Comparison of ENCODE assay signal across 26 cellular contexts in genomic region chr2:85160946-85161625, GRCh38. TPM values are rescaled to one million over a fixed set of nuclear protein-coding genes. Genes with fewer than 3 reads are reported as not detected.
A peak's percentile ranks its signal among the peaks of the same experiment; 100 is the strongest.
DNase-seq lines count a peak whose midpoint lies in the region; ATAC-seq and TF ChIP-seq lines count a peak whose summit lies in the region.
"Had no signal": no experiment of that assay in that cellular context is flagged by ENCODE, and none has a peak within 500 bp of the region (broad histone marks: within the 10 kb centered on the region; RNA-seq: fewer than 3 reads in every experiment).

No MANE protein-coding gene starts in this region.

- peaks cover 3% of the 10 kb centered on the region for H3K36me3 Mint-ChIP-seq in brain
- H3K36me3 Mint-ChIP-seq: memory B cell had no signal

- H3K4me3 Mint-ChIP-seq in brain: no peak overlapping the region
- H3K4me3 Mint-ChIP-seq: activated CD4-positive, alpha-beta T cell treated with anti-CD3 and anti-CD28 coated beads for 36 hours; activated T-cell treated with anti-CD3 and anti-CD28 coated beads, Interleukin-2, amount 50 U/mL, for 24 hours; memory B cell; stimulated activated naive CD8-positive, alpha-beta T cell treated with anti-CD3 and anti-CD28 coated beads, Interleukin-15, amount 100 ng/mL, for 72 hours had no signal

- H3K9me3 ChIP-seq in lower lobe of right lung (no peaks in the 10 kb centered on the region), upper lobe of left lung (no peaks in the 10 kb centered on the region)
- H3K9me3 ChIP-seq: adrenal gland, breast epithelium, colonic mucosa, SK-N-SH, tibial artery had no signal

- H3K36me3 ChIP-seq in lower lobe of right lung (no peaks in the 10 kb centered on the region), upper lobe of left lung (no peaks in the 10 kb centered on the region)
- H3K36me3 ChIP-seq: adrenal gland, breast epithelium, colonic mucosa, tibial artery had no signal

- no peak for TF ChIP-seq POLR2A in upper lobe of left lung (IDR thresholded peaks at IDR 0.05)

- DNase-seq in NCI-H2227 treated with DMSO at 0.1 percent for 48 hours (lab: John Stamatoyannopoulos, UW) (peak; percentile 6), NCI-H2227 (lab: John Stamatoyannopoulos, UW; ENCODE audit: unreplicated experiment) (no peak), lower lobe of right lung (no peak), upper lobe of left lung (peak in 1 of 2 donors; percentile 58), NCI-H748 treated with DMSO at 0.1 percent for 48 hours (lab: John Stamatoyannopoulos, UW) (no peak), 8988T (no peak)
- DNase-seq: activated CD4-positive, alpha-beta T cell treated with anti-CD3 and anti-CD28 coated beads for 36 hours; activated T-cell treated with anti-CD3 and anti-CD28 coated beads, Interleukin-2, amount 50 U/mL, for 24 hours; adrenal gland; colonic mucosa; GDM1; kidney; NCI-H1694; NCI-H2171; NCI-H526; SK-N-SH; stimulated activated naive CD8-positive, alpha-beta T cell treated with anti-CD3 and anti-CD28 coated beads, Interleukin-15, amount 100 ng/mL, for 72 hours; T-helper 2 cell; tibial artery had no signal

- H3K27me3 Mint-ChIP-seq in brain: peaks cover 3% of the 10 kb centered on the region
- H3K27me3 Mint-ChIP-seq: activated T-cell treated with anti-CD3 and anti-CD28 coated beads, Interleukin-2, amount 50 U/mL, for 24 hours had no signal

- H3K4me1 ChIP-seq in lower lobe of right lung (peaks cover 76% of the 10 kb centered on the region), upper lobe of left lung (peaks cover 33 to 79% (median 68%) of the 10 kb centered on the region in 4 donors)
- H3K4me1 ChIP-seq: colonic mucosa had no signal

- 51 to 57% methylated on average over 13 of the region's 13 CpGs for WGBS in upper lobe of left lung, 2 donors

- H3K4me1 Mint-ChIP-seq in brain: peaks cover 70% of the 10 kb centered on the region
- H3K4me1 Mint-ChIP-seq: activated CD4-positive, alpha-beta T cell treated with anti-CD3 and anti-CD28 coated beads for 36 hours; memory B cell; stimulated activated naive CD8-positive, alpha-beta T cell treated with anti-CD3 and anti-CD28 coated beads, Interleukin-15, amount 100 ng/mL, for 72 hours had no signal

- H3K27ac ChIP-seq in lower lobe of right lung: peak overlapping the region; percentile 49
- H3K27ac ChIP-seq in upper lobe of left lung: peak overlapping the region; percentile 26 to 59 (median 44)
- H3K27ac ChIP-seq: 22Rv1, breast epithelium, colonic mucosa had no signal

- H3K27ac Mint-ChIP-seq in brain: peak overlapping the region in 4 of 5 experiments; percentile 12 to 89 (median 72)
- H3K27ac Mint-ChIP-seq: activated CD4-positive, alpha-beta T cell treated with anti-CD3 and anti-CD28 coated beads for 36 hours; activated T-cell treated with anti-CD3 and anti-CD28 coated beads, Interleukin-2, amount 50 U/mL, for 24 hours; memory B cell; stimulated activated naive CD8-positive, alpha-beta T cell treated with anti-CD3 and anti-CD28 coated beads, Interleukin-15, amount 100 ng/mL, for 72 hours had no signal

- no peaks in the 10 kb centered on the region for H3K9me3 Mint-ChIP-seq in brain
- H3K9me3 Mint-ChIP-seq: activated T-cell treated with anti-CD3 and anti-CD28 coated beads, Interleukin-2, amount 50 U/mL, for 24 hours; memory B cell; stimulated activated naive CD8-positive, alpha-beta T cell treated with anti-CD3 and anti-CD28 coated beads, Interleukin-15, amount 100 ng/mL, for 72 hours had no signal

- no peak overlapping the region for H3K4me3 ChIP-seq in lower lobe of right lung
- no peak overlapping the region for H3K4me3 ChIP-seq in upper lobe of left lung
- H3K4me3 ChIP-seq: adrenal gland, breast epithelium, colonic mucosa, tibial artery had no signal

- H3K27me3 ChIP-seq in lower lobe of right lung (ENCODE audit: low read depth) (no peaks in the 10 kb centered on the region), upper lobe of left lung (no peaks in the 10 kb centered on the region)
- H3K27me3 ChIP-seq: adrenal gland, breast epithelium, colonic mucosa, tibial artery had no signal

- TF ChIP-seq CTCF in brain (conservative IDR thresholded peaks at IDR 0.05) (no peak), lower lobe of right lung (IDR thresholded peaks at IDR 0.05) (no peak), upper lobe of left lung (IDR thresholded peaks at IDR 0.05) (no peak)

- intact Hi-C loops in lower lobe of right lung (cut with DNase I): no loop called here

- TF ChIP-seq EP300 in upper lobe of left lung (IDR thresholded peaks at IDR 0.05): peak in 3 of 4 donors; percentile 41 to 80 (median 72)

- peak; percentile 63 to 70 for ATAC-seq in lower lobe of right lung
- peak; percentile 1 to 46 for ATAC-seq in upper lobe of left lung (ENCODE audit: low FRiP score in 2 of 2)
- ATAC-seq in HG02852 (IDR thresholded peaks at IDR 0.05; ENCODE audit: unreplicated experiment): no peak
- ATAC-seq: activated CD4-positive, alpha-beta T cell treated with anti-CD3 and anti-CD28 coated beads for 36 hours; stimulated activated naive CD8-positive, alpha-beta T cell treated with anti-CD3 and anti-CD28 coated beads, Interleukin-15, amount 100 ng/mL, for 72 hours had no signal

RNA-seq across cellular contexts. Expression of gene TCF7L1, which starts 27.9 kb away (rescaled TPM):
- 15.3 TPM for polyA plus RNA-seq in brain (ENCODE audit: insufficient read depth, low read depth, low replicate concordance)
- total RNA-seq in lower lobe of right lung: 17.1 TPM
- total RNA-seq in upper lobe of left lung: 10 to 100 TPM in 4 of 6 donors, 1 to 10 TPM in 2; 7.3 to 18.4 (median 11.2) TPM
- total RNA-seq: activated CD8-positive, alpha-beta memory T cell treated with anti-CD3 and anti-CD28 coated beads for 36 hours; RPMI7951 had no signal
